In the genomic region with DNA sequence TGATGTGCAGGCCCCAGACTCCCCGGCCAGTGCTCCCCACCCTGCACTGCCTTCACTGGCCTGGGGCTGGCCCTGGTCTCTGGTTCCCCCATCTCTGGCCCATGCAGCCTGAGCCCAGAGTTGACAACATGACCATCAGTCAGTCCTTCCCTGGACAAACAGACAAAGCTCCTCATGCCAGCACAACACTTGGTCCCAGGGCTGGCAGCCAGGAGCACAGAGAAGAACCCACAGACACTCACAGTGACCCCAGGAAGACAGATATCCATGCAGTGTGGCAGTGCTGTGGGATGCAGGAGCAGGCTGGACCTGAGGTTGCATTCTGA, we compare ENCODE assay signal across 19 cellular contexts. TPM values are rescaled to one million over a fixed set of nuclear protein-coding genes. Genes with fewer than 3 reads are reported as not detected.
DNase-seq lines count a peak whose midpoint lies in the region; ATAC-seq and TF ChIP-seq lines count a peak whose summit lies in the region.
"Had no signal": no experiment of that assay in that cellular context is flagged by ENCODE, and none has a peak within 500 bp of the region (broad histone marks: within the 10 kb centered on the region; RNA-seq: fewer than 3 reads in every experiment).

No MANE protein-coding gene starts in this region.

- no peak overlapping the region for H2BK120ac ChIP-seq in IMR-90 (ENCODE audit: low read depth, low read length)

- H3K56ac ChIP-seq in IMR-90 (ENCODE audit: extremely low read depth, insufficient read depth, low read length): no peak overlapping the region

- H3K9me3 ChIP-seq in IMR-90 (ENCODE audit: control insufficient read depth, insufficient read depth, low read length) (no peaks in the 10 kb centered on the region), osteoblast (ENCODE audit: low read depth, low read length) (no peaks in the 10 kb centered on the region)
- H3K9me3 ChIP-seq: HAP-1 had no signal

- no peak overlapping the region for H3K4ac ChIP-seq in IMR-90 (ENCODE audit: low read depth, low read length)

- no peak overlapping the region for H4K8ac ChIP-seq in IMR-90 (ENCODE audit: low read depth in 2 of 2, low read length in 2 of 2)

- no peak overlapping the region for H2BK20ac ChIP-seq in IMR-90 (ENCODE audit: low read depth, low read length)

- TF ChIP-seq CTCF in IMR-90 (conservative IDR thresholded peaks at IDR 0.05; ENCODE audit: low read depth, low read length) (no peak), coronary artery (IDR thresholded peaks at IDR 0.05) (no peak), osteoblast (IDR thresholded peaks at IDR 0.05; ENCODE audit: extremely low read depth, low read depth, low read length) (no peak), progenitor cell of endocrine pancreas (IDR thresholded peaks at IDR 0.05; ENCODE audit: unreplicated experiment) (no peak)

- CTCF ChIA-PET in activated CD8-positive, alpha-beta memory T cell treated with anti-CD3 and anti-CD28 coated beads, Interleukin-2, amount 10 ng/mL, durations not matched to agents 7 days and 5 days (lab: Charles Lee): interaction anchor here (1.0 to 2.5 kb wide), 4 partner anchors 29 to 90 kb away, joined by 4 to 8 read pairs (median 5); no protein-coding TSS in a partner anchor
- CTCF ChIA-PET in IMR-90 (lab: Yijun Ruan, JAX): no interaction called here

- H2BK15ac ChIP-seq in IMR-90 (ENCODE audit: low read depth, low read length): no peak overlapping the region

- no TSS peak for BruUV-seq in IMR-90 (replicated peaks; lab: Mats Ljungman, UMichigan)

- H3K27ac Mint-ChIP-seq in activated CD8-positive, alpha-beta memory T cell treated with anti-CD3 and anti-CD28 coated beads, Interleukin-2, amount 10 ng/mL, durations not matched to agents 7 days and 5 days: no peak overlapping the region
- no peak overlapping the region for H3K27ac Mint-ChIP-seq in progenitor cell of endocrine pancreas
- H3K27ac Mint-ChIP-seq in natural killer cell treated with Interleukin-12 subunit alpha and Interleukin-12 subunit beta and Interleukin-15 and Interleukin-18, amount 100 ng/mL, for 72 hours: no peak overlapping the region

- no peak overlapping the region for H3K9ac ChIP-seq in IMR-90 (ENCODE audit: low read depth, low read length)
- H3K9ac ChIP-seq: GM23248 had no signal

- peak; percentile 49 for DNase-seq in activated CD8-positive, alpha-beta memory T cell treated with anti-CD3 and anti-CD28 coated beads for 24 hours
- no peak for DNase-seq in activated CD8-positive, alpha-beta memory T cell treated with anti-CD3 and anti-CD28 coated beads, Interleukin-2, amount 10 ng/mL, durations not matched to agents 7 days and 5 days
- no peak for DNase-seq in IMR-90
- DNase-seq in coronary artery (ENCODE audit: low spot score): peak; percentile 56
- DNase-seq in osteoblast (ENCODE audit: insufficient read length, low spot score, missing footprints): peak; percentile 85
- no peak for DNase-seq in progenitor cell of endocrine pancreas (ENCODE audit: low spot score, unreplicated experiment)
- DNase-seq in hypothalamus (lab: John Stamatoyannopoulos, UW): no peak
- DNase-seq in natural killer cell treated with Interleukin-12 subunit alpha and Interleukin-12 subunit beta and Interleukin-15 and Interleukin-18, amount 100 ng/mL, for 72 hours (ENCODE audit: low spot score): no peak
- DNase-seq: CD4-positive, alpha-beta memory T cell; COR-L47; DND-41; GDM1; GM23248 had no signal

- H2AFZ ChIP-seq in IMR-90 (replicated peaks; ENCODE audit: low read length, poor library complexity): peak overlapping the region; percentile 7
- H2AFZ ChIP-seq in osteoblast (ENCODE audit: low read length): no peak overlapping the region
- H2AFZ ChIP-seq: GM23248 had no signal

- intact Hi-C loops in IMR-90 (cut with micrococcal nuclease): no loop called here

- H3K27ac ChIP-seq in IMR-90 (ENCODE audit: insufficient read depth, low read length) (no peak overlapping the region), coronary artery (no peak overlapping the region), osteoblast (ENCODE audit: low read depth, low read length) (no peak overlapping the region)
- H3K27ac ChIP-seq: 22Rv1, C4-2B, GM23248 had no signal

- no peak overlapping the region for H3K23ac ChIP-seq in IMR-90 (ENCODE audit: low read depth, low read length)

- no peaks in the 10 kb centered on the region for H3K9me3 Mint-ChIP-seq in activated CD8-positive, alpha-beta memory T cell treated with anti-CD3 and anti-CD28 coated beads, Interleukin-2, amount 10 ng/mL, durations not matched to agents 7 days and 5 days (ENCODE audit: low read depth)
- H3K9me3 Mint-ChIP-seq in progenitor cell of endocrine pancreas (ENCODE audit: low read depth): no peaks in the 10 kb centered on the region
- H3K9me3 Mint-ChIP-seq in natural killer cell treated with Interleukin-12 subunit alpha and Interleukin-12 subunit beta and Interleukin-15 and Interleukin-18, amount 100 ng/mL, for 72 hours: no peaks in the 10 kb centered on the region
- H3K9me3 Mint-ChIP-seq: CD4-positive, alpha-beta memory T cell had no signal

- no peak overlapping the region for H3K14ac ChIP-seq in IMR-90 (replicated peaks; ENCODE audit: low read depth, low read length)

- H3K4me3 Mint-ChIP-seq in activated CD8-positive, alpha-beta memory T cell treated with anti-CD3 and anti-CD28 coated beads, Interleukin-2, amount 10 ng/mL, durations not matched to agents 7 days and 5 days: no peak overlapping the region
- no peak overlapping the region for H3K4me3 Mint-ChIP-seq in progenitor cell of endocrine pancreas (ENCODE audit: low read depth)
- H3K4me3 Mint-ChIP-seq in natural killer cell treated with Interleukin-12 subunit alpha and Interleukin-12 subunit beta and Interleukin-15 and Interleukin-18, amount 100 ng/mL, for 72 hours: no peak overlapping the region
- H3K4me3 Mint-ChIP-seq: CD4-positive, alpha-beta memory T cell had no signal

- no peak overlapping the region for H2BK5ac ChIP-seq in IMR-90 (ENCODE audit: low read depth, low read length, poor library complexity, severe bottlenecking)

- H3K27me3 ChIP-seq in IMR-90 (ENCODE audit: control insufficient read depth, insufficient read depth, low read length) (peaks cover 28% of the 10 kb centered on the region), osteoblast (ENCODE audit: insufficient read depth, low read length) (no peaks in the 10 kb centered on the region)

- H3K18ac ChIP-seq in IMR-90 (ENCODE audit: low read depth, low read length): no peak overlapping the region

- POLR2A ChIA-PET in IMR-90 (lab: Charles Lee; ENCODE audit: unreplicated experiment): no interaction called here

- no peak overlapping the region for H4K5ac ChIP-seq in IMR-90 (ENCODE audit: low read depth, low read length)

- H3K36me3 Mint-ChIP-seq in activated CD8-positive, alpha-beta memory T cell treated with anti-CD3 and anti-CD28 coated beads, Interleukin-2, amount 10 ng/mL, durations not matched to agents 7 days and 5 days: no peaks in the 10 kb centered on the region
- H3K36me3 Mint-ChIP-seq in progenitor cell of endocrine pancreas (ENCODE audit: insufficient read depth): no peaks in the 10 kb centered on the region
- H3K36me3 Mint-ChIP-seq in natural killer cell treated with Interleukin-12 subunit alpha and Interleukin-12 subunit beta and Interleukin-15 and Interleukin-18, amount 100 ng/mL, for 72 hours: no peaks in the 10 kb centered on the region
- H3K36me3 Mint-ChIP-seq: CD4-positive, alpha-beta memory T cell had no signal

- no peaks in the 10 kb centered on the region for H3K9me1 ChIP-seq in IMR-90 (ENCODE audit: insufficient read depth, low read length)

- no peak overlapping the region for H3K4me2 ChIP-seq in IMR-90 (ENCODE audit: low read depth, low read length)
- no peak overlapping the region for H3K4me2 ChIP-seq in osteoblast (ENCODE audit: insufficient read depth, low read length)

- H3K27me3 Mint-ChIP-seq in activated CD8-positive, alpha-beta memory T cell treated with anti-CD3 and anti-CD28 coated beads, Interleukin-2, amount 10 ng/mL, durations not matched to agents 7 days and 5 days: peaks cover 6% of the 10 kb centered on the region
- H3K27me3 Mint-ChIP-seq in progenitor cell of endocrine pancreas: peaks cover 18% of the 10 kb centered on the region
- H3K27me3 Mint-ChIP-seq in natural killer cell treated with Interleukin-12 subunit alpha and Interleukin-12 subunit beta and Interleukin-15 and Interleukin-18, amount 100 ng/mL, for 72 hours: peaks cover 0 to 3% of the 10 kb centered on the region in 2 donors
- H3K27me3 Mint-ChIP-seq: CD4-positive, alpha-beta memory T cell had no signal

- no peak for TF ChIP-seq POLR2A in IMR-90 (IDR thresholded peaks at IDR 0.05; ENCODE audit: low read depth, low read length)

- dilution Hi-C loops in IMR-90 (cut with HindIII; ENCODE audit: low sequenced_read_pairs, unreplicated experiment): no loop called here

- 67% methylated on average over 1 of the region's 1 CpG; no CpG with 5 or more reads in 1 of the 2 experiments for WGBS in IMR-90 (ENCODE audit: extremely low coverage in 2 of 2, insufficient read length in 1 of 2), 2 experiments

- in situ Hi-C loops in IMR-90 (cut with MboI; ENCODE audit: low sequenced_read_pairs): no loop called here

- H4K20me1 ChIP-seq in IMR-90 (ENCODE audit: insufficient read depth, low read length) (no peaks in the 10 kb centered on the region), osteoblast (ENCODE audit: insufficient read depth, low read length) (no peaks in the 10 kb centered on the region)

- H3K36me3 ChIP-seq in IMR-90 (ENCODE audit: control insufficient read depth, insufficient read depth, low read length) (no peaks in the 10 kb centered on the region), osteoblast (ENCODE audit: insufficient read depth, low read length) (no peaks in the 10 kb centered on the region)
- H3K36me3 ChIP-seq: HAP-1 had no signal

- H3K4me1 ChIP-seq in IMR-90 (ENCODE audit: control insufficient read depth, insufficient read depth, low read length): no peaks in the 10 kb centered on the region
- H3K4me1 ChIP-seq in osteoblast (ENCODE audit: insufficient read depth, low read length): no peaks in the 10 kb centered on the region
- H3K4me1 ChIP-seq: HAP-1 had no signal

- no peak for TF ChIP-seq RAD21 in IMR-90 (IDR thresholded peaks at IDR 0.05; ENCODE audit: low read length)

- H3K4me1 Mint-ChIP-seq in activated CD8-positive, alpha-beta memory T cell treated with anti-CD3 and anti-CD28 coated beads, Interleukin-2, amount 10 ng/mL, durations not matched to agents 7 days and 5 days: peaks cover 9% of the 10 kb centered on the region
- no peaks in the 10 kb centered on the region for H3K4me1 Mint-ChIP-seq in progenitor cell of endocrine pancreas (ENCODE audit: low read depth)
- peaks cover 6 to 12% of the 10 kb centered on the region in 2 donors for H3K4me1 Mint-ChIP-seq in natural killer cell treated with Interleukin-12 subunit alpha and Interleukin-12 subunit beta and Interleukin-15 and Interleukin-18, amount 100 ng/mL, for 72 hours (ENCODE audit: low read depth in 2 of 2)

- no peak overlapping the region for H2AK5ac ChIP-seq in IMR-90 (ENCODE audit: low read depth, low read length)

- no peaks in the 10 kb centered on the region for H3K79me1 ChIP-seq in IMR-90 (ENCODE audit: low read depth in 1 of 2, low read length in 2 of 2)

- ATAC-seq in activated CD8-positive, alpha-beta memory T cell treated with anti-CD3 and anti-CD28 coated beads, Interleukin-2, amount 10 ng/mL, durations not matched to agents 7 days and 5 days: no peak
- ATAC-seq in IMR-90 (ENCODE audit: low read depth): no peak
- no peak for ATAC-seq in natural killer cell treated with Interleukin-12 subunit alpha and Interleukin-12 subunit beta and Interleukin-15 and Interleukin-18, amount 100 ng/mL, for 72 hours
- ATAC-seq: HepG2 had no signal

- no peaks in the 10 kb centered on the region for H3K79me2 ChIP-seq in osteoblast (ENCODE audit: insufficient read depth, low read length)

- no peak overlapping the region for H2AK9ac ChIP-seq in IMR-90 (replicated peaks; ENCODE audit: low read depth, low read length, poor library complexity)

- H4K91ac ChIP-seq in IMR-90 (ENCODE audit: insufficient read depth, low read depth, low read length): no peak overlapping the region

- H3K4me3 ChIP-seq in IMR-90 (ENCODE audit: insufficient read depth, low read depth, low read length) (no peak overlapping the region), coronary artery (no peak overlapping the region), osteoblast (ENCODE audit: insufficient read depth, low read length) (no peak overlapping the region)
- H3K4me3 ChIP-seq: GM23248, HAP-1 had no signal

RNA-seq across cellular contexts. Expression of a gene that starts 8.0 kb away (rescaled TPM):
- 1 to 10 TPM; 3.2 to 4.2 TPM for total RNA-seq in activated CD8-positive, alpha-beta memory T cell treated with anti-CD3 and anti-CD28 coated beads, Interleukin-2, amount 10 ng/mL, durations not matched to agents 7 days and 5 days
- total RNA-seq in IMR-90 (2012; rRNA removed): 0.18 and 0.28 TPM in 2 replicates
- polyA plus RNA-seq in IMR-90 (2012; rRNA removed): 0.15 and 0.55 TPM in 2 replicates
- 0.10 and 0.29 TPM in 2 replicates for polyA plus RNA-seq in IMR-90 (2012; cell fraction: cytosol; rRNA removed)
- polyA plus RNA-seq in IMR-90 (2012; cell fraction: nucleus; rRNA removed; ENCODE audit: low replicate concordance): 0.44 and 0.64 TPM in 2 replicates
- total RNA-seq in osteoblast: 1.1 TPM in 1 of 2 replicates, not detected in the other
- 1.2 and 2.2 TPM in 2 replicates for total RNA-seq in progenitor cell of endocrine pancreas
- 1 to 10 TPM in 1 of 2 donors, under 1 TPM in 1; 0.69 to 1.1 TPM for total RNA-seq in natural killer cell treated with Interleukin-12 subunit alpha and Interleukin-12 subunit beta and Interleukin-15 and Interleukin-18, amount 100 ng/mL, for 72 hours
- total RNA-seq: A673, HT1080 had no signal
- polyA plus RNA-seq: GM23248 had no signal

Comparison
In these comparisons a context has a peak if more than half of its experiments do, and no peak if none do; other contexts are left out.
1. DNase-seq: peak in activated CD8-positive, alpha-beta memory T cell treated with anti-CD3 and anti-CD28 coated beads for 24 hours (single experiment), coronary artery (single experiment) and osteoblast (single experiment); none in activated CD8-positive, alpha-beta memory T cell treated with anti-CD3 and anti-CD28 coated beads, Interleukin-2, amount 10 ng/mL, durations not matched to agents 7 days and 5 days (single experiment), IMR-90 (single experiment), progenitor cell of endocrine pancreas (single experiment), hypothalamus (0 of 51) and natural killer cell treated with Interleukin-12 subunit alpha and Interleukin-12 subunit beta and Interleukin-15 and Interleukin-18, amount 100 ng/mL, for 72 hours (single experiment).